In the genomic region with DNA sequence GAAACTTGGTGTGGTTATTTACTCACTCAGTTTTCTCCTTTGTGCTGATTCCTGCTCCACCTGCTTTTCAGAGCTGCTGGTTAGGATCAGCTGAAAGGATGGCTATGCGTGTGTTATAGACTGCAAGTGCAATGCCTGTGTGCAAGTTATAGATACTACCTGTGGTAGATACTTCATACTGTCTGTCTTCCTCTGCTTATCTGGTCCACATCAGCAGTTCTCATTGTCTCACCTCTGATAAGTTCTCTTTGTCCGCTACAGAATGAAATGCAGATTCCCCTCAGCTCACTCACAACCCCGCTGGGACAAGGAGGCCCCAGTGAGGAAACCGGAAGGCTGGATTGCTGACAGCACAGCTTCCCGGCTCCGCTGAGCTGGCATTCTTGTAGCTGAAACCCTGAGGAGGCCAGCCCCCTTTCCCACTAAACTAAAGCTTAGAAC, we compare ENCODE assay signal across 11 cellular contexts. TPM values are rescaled to one million over a fixed set of nuclear protein-coding genes. Genes with fewer than 3 reads are reported as not detected.
DNase-seq lines count a peak whose midpoint lies in the region; ATAC-seq and TF ChIP-seq lines count a peak whose summit lies in the region.
"Had no signal": no experiment of that assay in that cellular context is flagged by ENCODE, and none has a peak within 500 bp of the region (broad histone marks: within the 10 kb centered on the region; RNA-seq: fewer than 3 reads in every experiment).

No MANE protein-coding gene starts in this region.

- H3K9me3 ChIP-seq in effector memory CD4-positive, alpha-beta T cell (ENCODE audit: control insufficient read depth, low read length): no peaks in the 10 kb centered on the region

- H3K27ac ChIP-seq in HL-60 (replicated peaks): peak overlapping the region; percentile 87
- H3K27ac ChIP-seq in effector memory CD4-positive, alpha-beta T cell (ENCODE audit: insufficient read depth, low read length, poor library complexity, severe bottlenecking): no peak overlapping the region

- peak overlapping the region; percentile 97 for H3K27ac Mint-ChIP-seq in stimulated activated memory B cell treated with anti-CD40 and anti-IgM and Interleukin-4, amounts not matched to agents 10 μg/mL and 1 μg/mL and 100 μg/mL, for 72 hours
- H3K27ac Mint-ChIP-seq: activated naive CD4-positive, alpha-beta T cell treated with anti-CD3 and anti-CD28 coated beads, Interleukin-2, amount 50 U/mL, for 72 hours had no signal

- H3K4me3 ChIP-seq in HL-60 (replicated peaks; ENCODE audit: insufficient read depth, low read length): no peak overlapping the region
- H3K4me3 ChIP-seq in effector memory CD4-positive, alpha-beta T cell (ENCODE audit: insufficient read depth, low read depth, low read length, poor library complexity, severe bottlenecking): no peak overlapping the region

- H3K27me3 ChIP-seq in HL-60 (ENCODE audit: insufficient read depth, poor library complexity, severe bottlenecking): no peaks in the 10 kb centered on the region
- no peaks in the 10 kb centered on the region for H3K27me3 ChIP-seq in effector memory CD4-positive, alpha-beta T cell (replicated peaks; ENCODE audit: control insufficient read depth, insufficient read depth, low read length, poor library complexity, severe bottlenecking)

- no peak for ATAC-seq in stimulated activated memory B cell treated with anti-CD40 and anti-IgM and Interleukin-4, amounts not matched to agents 10 μg/mL and 1 μg/mL and 100 μg/mL, for 72 hours

- no peaks in the 10 kb centered on the region for H3K36me3 ChIP-seq in effector memory CD4-positive, alpha-beta T cell (ENCODE audit: control insufficient read depth, insufficient read depth, low read length)

- H3K4me1 Mint-ChIP-seq in stimulated activated memory B cell treated with anti-CD40 and anti-IgM and Interleukin-4, amounts not matched to agents 10 μg/mL and 1 μg/mL and 100 μg/mL, for 72 hours: peaks cover 83% of the 10 kb centered on the region

- H3K4me3 Mint-ChIP-seq in stimulated activated memory B cell treated with anti-CD40 and anti-IgM and Interleukin-4, amounts not matched to agents 10 μg/mL and 1 μg/mL and 100 μg/mL, for 72 hours: peak overlapping the region; percentile 74

- TF ChIP-seq CTCF in HL-60 (IDR thresholded peaks at IDR 0.05; ENCODE audit: insufficient read depth, low read length): no peak

- peaks cover 4% of the 10 kb centered on the region for H3K36me3 Mint-ChIP-seq in stimulated activated memory B cell treated with anti-CD40 and anti-IgM and Interleukin-4, amounts not matched to agents 10 μg/mL and 1 μg/mL and 100 μg/mL, for 72 hours
- H3K36me3 Mint-ChIP-seq: activated naive CD4-positive, alpha-beta T cell treated with anti-CD3 and anti-CD28 coated beads, Interleukin-2, amount 50 U/mL, for 72 hours had no signal

- no peaks in the 10 kb centered on the region for H3K27me3 Mint-ChIP-seq in stimulated activated memory B cell treated with anti-CD40 and anti-IgM and Interleukin-4, amounts not matched to agents 10 μg/mL and 1 μg/mL and 100 μg/mL, for 72 hours

- DNase-seq in HL-60 (ENCODE audit: low read depth in 1 of 2, low spot score in 1 of 2) (peak; percentile 70 to 90), brain pericyte (ENCODE audit: low read depth, low spot score) (peak; percentile 57), iris pigment epithelial cell (ENCODE audit: low read depth) (peak; percentile 88), NCI-H1105 treated with DMSO at 0.1 percent for 48 hours (lab: John Stamatoyannopoulos, UW) (no peak), DMS53 (lab: John Stamatoyannopoulos, UW) (no peak), HT-29 (ENCODE audit: low spot score) (no peak)
- no peak for DNase-seq in effector memory CD4-positive, alpha-beta T cell
- DNase-seq: NCI-H1417; stimulated activated CD4-positive, alpha-beta T cell treated with anti-CD3 and anti-CD28 coated beads, Interleukin-4, amount 100 ng/mL, for 4 hours had no signal

- H3K9me3 Mint-ChIP-seq in stimulated activated memory B cell treated with anti-CD40 and anti-IgM and Interleukin-4, amounts not matched to agents 10 μg/mL and 1 μg/mL and 100 μg/mL, for 72 hours: no peaks in the 10 kb centered on the region
- H3K9me3 Mint-ChIP-seq: activated naive CD4-positive, alpha-beta T cell treated with anti-CD3 and anti-CD28 coated beads, Interleukin-2, amount 50 U/mL, for 72 hours had no signal

- H3K4me1 ChIP-seq in effector memory CD4-positive, alpha-beta T cell (ENCODE audit: control insufficient read depth, insufficient read depth, low read length, poor library complexity, severe bottlenecking): no peaks in the 10 kb centered on the region

RNA-seq across cellular contexts. Expression of gene LYVE1, which starts 37.5 kb away (rescaled TPM):
- not detected in 2 replicates for total RNA-seq in HT-29 (2014; rRNA removed; shearing (Covaris generic))
- total RNA-seq: activated naive CD4-positive, alpha-beta T cell treated with anti-CD3 and anti-CD28 coated beads, Interleukin-2, amount 50 U/mL, for 72 hours had no signal

Comparison
In these comparisons a context has a peak if more than half of its experiments do, and no peak if none do; other contexts are left out.
1. DNase-seq: peak in HL-60 (2 of 2), brain pericyte (single experiment) and iris pigment epithelial cell (single experiment); none in NCI-H1105 treated with DMSO at 0.1 percent for 48 hours (single experiment), DMS53 (single experiment), effector memory CD4-positive, alpha-beta T cell (0 of 3) and HT-29 (single experiment).